8 cellular contexts compared by ENCODE assay signal in the genomic region with DNA sequence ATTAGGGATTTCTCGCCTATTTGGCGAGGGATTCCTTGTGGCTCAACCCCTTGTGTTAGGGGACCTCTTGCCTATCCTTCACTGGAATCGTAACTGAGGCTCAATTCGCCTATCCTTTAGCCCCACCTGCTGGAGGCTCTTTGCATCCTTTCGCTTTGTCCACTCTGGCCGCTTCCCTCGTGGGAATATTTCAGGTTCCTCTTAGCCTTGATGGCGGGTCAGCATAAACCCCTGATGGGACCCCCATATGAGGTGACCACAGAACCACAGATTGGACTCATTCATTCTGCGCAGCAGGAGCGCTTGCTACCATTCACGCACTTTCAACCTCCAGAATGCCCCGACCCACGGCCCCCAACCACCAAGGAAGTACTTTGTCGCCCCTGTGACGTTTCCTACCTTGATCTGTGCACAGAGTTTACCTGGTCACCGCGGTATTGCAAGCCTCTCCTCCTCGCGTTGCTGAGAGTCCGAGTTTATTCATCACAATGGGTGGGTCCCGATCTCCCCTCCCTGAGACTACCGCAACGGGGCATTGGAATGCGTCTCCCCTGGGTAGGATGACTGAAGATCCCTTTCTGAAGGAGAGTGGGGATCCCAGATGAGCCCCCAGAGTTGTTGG.
DNase-seq lines count a peak whose midpoint lies in the region; ATAC-seq and TF ChIP-seq lines count a peak whose summit lies in the region.

A gene (plus strand): TSS at position 425 of the 622 bp plus-strand sequence. CDS start 11,412 bp downstream, outside the sequence.

- H3K4me3 ChIP-seq in choroid plexus epithelial cell (ENCODE audit: low read depth, low read length) = peak within 1 kb of the TSS; percentile 55

- peak; percentile 70 for DNase-seq in NCI-H82 (lab: John Stamatoyannopoulos, UW)
- no peak for DNase-seq in NCI-H82 treated with DMSO at 0.1 percent for 48 hours (lab: John Stamatoyannopoulos, UW; ENCODE audit: unreplicated experiment)
- peak; percentile 31 for DNase-seq in NCI-H1694 treated with DMSO at 0.1 percent for 48 hours (lab: John Stamatoyannopoulos, UW)
- DNase-seq in choroid plexus epithelial cell (ENCODE audit: low read depth) = peak; percentile 81
- DNase-seq in left kidney (ENCODE audit: low read depth, low spot score) = peak; percentile 89
- peak; percentile 70 to 77 for DNase-seq in stimulated activated CD4-positive, alpha-beta T cell treated with anti-CD3 and anti-CD28 coated beads, Interleukin-2, amount 100 ng/mL, for 24 hours

- peak; percentile 95 for TF ChIP-seq CTCF in choroid plexus epithelial cell (conservative IDR thresholded peaks at IDR 0.05; ENCODE audit: low read depth, low read length)

- ATAC-seq in HG02840 (IDR thresholded peaks at IDR 0.05; ENCODE audit: low FRiP score, unreplicated experiment) = peak; percentile 81
- ATAC-seq in activated CD4-positive, CD25-positive, alpha-beta regulatory T cell treated with anti-CD3 and anti-CD28 coated beads, Interleukin-2, amount 50 U/mL, for 24 hours = peak; percentile 72 to 83
